ENCODE assay signal across 8 cellular contexts in the genomic region with DNA sequence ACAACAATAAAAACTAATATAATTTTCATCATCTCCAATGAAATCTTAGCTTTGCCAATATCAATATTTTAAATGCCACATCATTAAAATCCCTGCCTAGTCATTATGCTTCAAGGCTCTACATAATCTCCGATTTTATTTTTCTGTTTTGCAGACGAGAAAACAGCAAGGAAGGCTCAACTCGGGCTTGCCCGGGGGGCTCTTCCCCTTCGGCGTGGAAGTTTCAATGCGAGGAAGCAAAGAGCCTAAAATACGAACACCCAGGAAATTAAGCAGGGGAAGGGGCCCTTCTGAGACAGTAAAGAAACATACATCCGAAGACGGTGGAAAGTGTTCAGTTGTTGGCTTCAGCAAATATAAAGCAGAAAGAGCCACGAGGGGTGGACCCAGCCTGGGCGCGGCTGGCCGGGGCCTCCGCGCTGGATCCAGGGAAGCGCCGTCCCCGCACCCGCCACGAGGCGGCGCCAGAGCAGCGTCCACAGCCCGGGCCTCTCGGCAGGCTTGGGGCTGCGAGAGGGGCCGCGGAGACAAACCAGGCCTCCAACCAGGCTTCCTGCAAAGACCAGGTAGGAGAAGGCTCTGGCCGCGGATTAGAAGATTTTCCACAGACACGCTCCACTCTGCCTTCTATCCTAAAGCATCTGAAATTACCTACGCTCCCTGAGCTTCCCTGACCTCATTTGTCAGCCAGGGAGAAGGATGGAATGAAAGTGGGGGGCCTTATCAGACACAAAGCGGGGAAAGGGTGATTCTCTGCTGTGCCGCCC.
DNase-seq lines count a peak whose midpoint lies in the region; ATAC-seq and TF ChIP-seq lines count a peak whose summit lies in the region.

No MANE protein-coding gene starts in this region.

- H3K9me3 Mint-ChIP-seq in type B pancreatic cell, result no peaks in the 10 kb centered on the region

- peak overlapping the region; percentile 55 for H3K4me3 Mint-ChIP-seq in type B pancreatic cell

- H3K27ac Mint-ChIP-seq in type B pancreatic cell, result no peak overlapping the region

- peak; percentile 47 for DNase-seq in EH (ENCODE audit: low read depth)
- DNase-seq in NCI-H748 treated with DMSO at 0.1 percent for 48 hours (lab: John Stamatoyannopoulos, UW), result peak; percentile 32
- DNase-seq in activated T-helper 1 cell treated with anti-CD3 and anti-CD28 coated beads, Interleukin-2, amount 50 U/mL, for 16 hours (ENCODE audit: low read depth in 1 of 2, low spot score in 1 of 2), result peak; percentile 6 to 15
- DNase-seq in foreskin fibroblast, result peak; percentile 11 to 75
- DNase-seq in nucleus accumbens (lab: John Stamatoyannopoulos, UW), result peak in 44 of 56 donors; percentile 4 to 80 (median 36)
- DNase-seq in type B pancreatic cell (ENCODE audit: extremely low spot score, unreplicated experiment), result peak; percentile 88

- peaks cover 3% of the 10 kb centered on the region for H3K4me1 Mint-ChIP-seq in type B pancreatic cell (ENCODE audit: unreplicated experiment)

- peak overlapping the region in 1 of 2 donors; percentile 21 for H3K4me3 ChIP-seq in foreskin fibroblast (ENCODE audit: low read depth in 1 of 2, low read length in 2 of 2)

- H3K36me3 Mint-ChIP-seq in type B pancreatic cell, result no peaks in the 10 kb centered on the region

- peaks cover 12% of the 10 kb centered on the region for H3K27me3 Mint-ChIP-seq in type B pancreatic cell

- peak; percentile 88 for TF ChIP-seq CTCF in foreskin fibroblast (IDR thresholded peaks at IDR 0.05; ENCODE audit: low read depth, low read length)
- TF ChIP-seq CTCF in type B pancreatic cell (conservative IDR thresholded peaks at IDR 0.05), result peak; percentile 99

- peak; percentile 52 for ATAC-seq in HG02678 (IDR thresholded peaks at IDR 0.05; ENCODE audit: unreplicated experiment)
- no peak for ATAC-seq in GM18870 (IDR thresholded peaks at IDR 0.05; ENCODE audit: unreplicated experiment)

Comparison
In these comparisons a context has a peak if more than half of its experiments do, and no peak if none do; other contexts are left out.
1. DNase-seq: peak in every context shown above with its lines; median percentile 88 in type B pancreatic cell; 47 in EH; 43 in foreskin fibroblast; 36 in nucleus accumbens; 32 in NCI-H748 treated with DMSO at 0.1 percent for 48 hours; 10 in activated T-helper 1 cell treated with anti-CD3 and anti-CD28 coated beads, Interleukin-2, amount 50 U/mL, for 16 hours.